Comparison of ENCODE assay signal across 19 cellular contexts in the genomic region with DNA sequence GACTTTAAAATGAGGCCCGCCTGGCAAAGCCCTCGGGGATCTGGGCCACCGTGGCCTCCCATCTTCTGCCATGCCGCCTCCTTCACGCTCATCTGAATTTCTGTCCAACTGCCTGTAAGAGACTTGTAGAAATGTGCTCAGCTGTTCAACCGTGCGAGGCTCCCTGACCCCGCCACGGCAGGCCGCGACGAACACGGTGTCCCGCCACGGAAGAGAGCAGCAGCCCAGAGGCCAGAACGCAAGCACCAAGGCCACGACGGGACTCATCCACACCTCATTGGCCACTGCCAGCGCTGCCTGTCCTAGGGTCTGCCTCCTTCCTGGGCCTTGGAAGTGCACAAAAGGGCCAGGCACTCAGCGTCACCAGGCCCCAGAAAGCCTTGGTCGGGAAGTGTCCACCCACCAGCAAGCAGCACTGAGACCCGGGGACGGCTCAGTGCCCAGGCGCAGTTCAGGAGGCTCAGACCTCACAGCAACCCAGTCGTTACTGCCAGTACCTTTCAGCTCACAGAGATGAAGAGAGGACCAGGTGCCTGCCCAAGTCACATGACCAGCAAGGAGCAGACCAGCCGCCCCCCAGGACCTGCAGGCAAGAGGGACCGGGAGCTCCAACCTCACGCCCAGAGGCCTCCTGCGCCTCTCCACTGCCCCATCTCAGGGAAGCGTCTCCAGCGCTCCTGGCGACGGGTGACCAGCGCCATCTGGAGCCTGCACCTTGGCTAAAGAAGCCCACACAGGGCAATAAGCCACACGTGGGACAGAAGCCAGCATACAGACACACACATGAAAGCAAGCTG.
"Had no signal": no experiment of that assay in that cellular context is flagged by ENCODE, and none has a peak within 500 bp of the region (broad histone marks: within the 10 kb centered on the region; RNA-seq: fewer than 3 reads in every experiment).

No MANE protein-coding gene starts in this region.

- H3K9me3 Mint-ChIP-seq: activated naive CD8-positive, alpha-beta T cell treated with anti-CD3 and anti-CD28 coated beads for 36 hours; activated T-helper 1 cell treated with anti-CD3 and anti-CD28 coated beads, Interleukin-12 subunit alpha, Interleukin-12 subunit beta, Interleukin-2, Interleukin-4 antibody, amounts not matched to agents 30 ng/mL and 10 ng/mL and 1 ng/mL, durations not matched to agents 14 hours and 24 hours and 36 hours; brain; effector memory CD8-positive, alpha-beta T cell; mesothelial cell of epicardium; stimulated activated naive CD8-positive, alpha-beta T cell treated with anti-CD3 and anti-CD28 coated beads, Interleukin-15, Interleukin-2, amounts not matched to agents 100 ng/mL and 50 ng/mL, for 24 hours had no signal

- DNase-seq: activated CD4-positive, alpha-beta T cell treated with anti-CD3 and anti-CD28 coated beads, Interleukin-2, amount 50 U/mL, for 1 hour; activated naive CD8-positive, alpha-beta T cell treated with anti-CD3 and anti-CD28 coated beads for 36 hours; amygdala; dermis blood vessel endothelial cell; effector memory CD8-positive, alpha-beta T cell; left cardiac atrium; ovary; sigmoid colon; spleen; trophoblast cell had no signal

- FAIRE-seq: frontal cortex had no signal

- H3K4me1 ChIP-seq: suprapubic skin had no signal

- H3K4me1 Mint-ChIP-seq: activated naive CD8-positive, alpha-beta T cell treated with anti-CD3 and anti-CD28 coated beads for 36 hours had no signal

- H3K4me3 Mint-ChIP-seq: activated naive CD8-positive, alpha-beta T cell treated with anti-CD3 and anti-CD28 coated beads for 36 hours; activated T-helper 1 cell treated with anti-CD3 and anti-CD28 coated beads, Interleukin-12 subunit alpha, Interleukin-12 subunit beta, Interleukin-2, Interleukin-4 antibody, amounts not matched to agents 30 ng/mL and 10 ng/mL and 1 ng/mL, durations not matched to agents 14 hours and 24 hours and 36 hours; brain; effector memory CD8-positive, alpha-beta T cell; mesothelial cell of epicardium; stimulated activated naive CD8-positive, alpha-beta T cell treated with anti-CD3 and anti-CD28 coated beads, Interleukin-15, Interleukin-2, amounts not matched to agents 100 ng/mL and 50 ng/mL, for 24 hours had no signal

- ATAC-seq: activated CD4-positive, CD25-positive, alpha-beta regulatory T cell treated with anti-CD3 and anti-CD28 coated beads, Interleukin-2, amount 50 U/mL, for 24 hours; effector memory CD8-positive, alpha-beta T cell; left cardiac atrium had no signal

- H3K27ac Mint-ChIP-seq: activated naive CD8-positive, alpha-beta T cell treated with anti-CD3 and anti-CD28 coated beads for 36 hours; activated T-helper 1 cell treated with anti-CD3 and anti-CD28 coated beads, Interleukin-12 subunit alpha, Interleukin-12 subunit beta, Interleukin-2, Interleukin-4 antibody, amounts not matched to agents 30 ng/mL and 10 ng/mL and 1 ng/mL, durations not matched to agents 14 hours and 24 hours and 36 hours; mesothelial cell of epicardium; stimulated activated naive CD8-positive, alpha-beta T cell treated with anti-CD3 and anti-CD28 coated beads, Interleukin-15, Interleukin-2, amounts not matched to agents 100 ng/mL and 50 ng/mL, for 24 hours had no signal

- H3K27ac ChIP-seq: epithelial cell of prostate, ovary, sigmoid colon, spleen, suprapubic skin had no signal

- H3K9me3 ChIP-seq: ovary, sigmoid colon, spleen, suprapubic skin had no signal

- H3K27me3 Mint-ChIP-seq: activated naive CD8-positive, alpha-beta T cell treated with anti-CD3 and anti-CD28 coated beads for 36 hours; brain; effector memory CD8-positive, alpha-beta T cell; stimulated activated naive CD8-positive, alpha-beta T cell treated with anti-CD3 and anti-CD28 coated beads, Interleukin-15, Interleukin-2, amounts not matched to agents 100 ng/mL and 50 ng/mL, for 24 hours had no signal

- H3K27me3 ChIP-seq: ovary, sigmoid colon, spleen, suprapubic skin had no signal

- H3K36me3 ChIP-seq: ovary had no signal

- H3K4me3 ChIP-seq: lung, ovary, sigmoid colon, spleen, suprapubic skin had no signal

- H3K36me3 Mint-ChIP-seq: activated naive CD8-positive, alpha-beta T cell treated with anti-CD3 and anti-CD28 coated beads for 36 hours had no signal
